In the genomic region with DNA sequence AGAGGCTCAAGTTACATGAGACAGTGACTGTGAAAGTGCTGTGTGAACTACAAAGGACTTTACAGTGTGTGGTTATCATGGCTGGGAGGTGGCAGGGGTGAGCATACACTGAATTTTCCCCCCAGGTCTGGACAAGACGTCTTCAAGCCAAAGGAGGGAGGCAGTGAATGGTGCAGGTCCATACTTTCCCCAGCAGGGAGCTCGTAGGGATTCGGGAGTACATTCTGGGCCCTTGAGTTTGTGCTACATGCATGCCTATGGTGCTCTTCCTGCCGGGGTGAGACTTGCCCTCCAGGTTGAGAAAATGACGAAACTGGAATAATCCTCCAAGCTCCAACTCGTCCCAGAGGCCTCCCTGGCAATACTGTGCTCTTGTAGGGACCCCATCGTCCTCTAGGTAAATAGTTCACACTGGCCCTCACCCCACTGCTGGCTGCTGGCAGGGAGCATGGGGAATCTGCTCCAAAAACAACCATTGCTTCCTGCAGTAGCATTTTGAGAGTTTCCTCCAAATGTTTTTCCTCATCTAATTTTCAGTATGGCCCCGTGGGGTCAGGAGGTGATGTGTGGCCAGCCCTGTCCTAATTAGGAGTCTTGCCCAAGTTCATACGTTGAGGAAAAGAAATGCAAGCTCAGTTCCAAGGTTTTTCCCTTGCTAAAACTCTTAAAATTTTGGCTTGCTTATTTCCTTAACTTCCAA, we compare ENCODE assay signal across 2 cellular contexts.
TF ChIP-seq lines count a peak whose summit lies in the region.

No MANE protein-coding gene starts in this region.

TF ChIP-seq in SK-N-SH, 30 proteins besides CTCF, POLR2A, EP300 and RAD21:
- TF ChIP-seq RCOR1 (IDR thresholded peaks at IDR 0.05; ENCODE audit: low read length) = no peak
- TF ChIP-seq SIN3A (IDR thresholded peaks at IDR 0.05; ENCODE audit: borderline replicate concordance, low read depth, low read length) = no peak
- TF ChIP-seq YY1 (IDR thresholded peaks at IDR 0.05; ENCODE audit: low read depth) = no peak
- TF ChIP-seq, protein P1, sequence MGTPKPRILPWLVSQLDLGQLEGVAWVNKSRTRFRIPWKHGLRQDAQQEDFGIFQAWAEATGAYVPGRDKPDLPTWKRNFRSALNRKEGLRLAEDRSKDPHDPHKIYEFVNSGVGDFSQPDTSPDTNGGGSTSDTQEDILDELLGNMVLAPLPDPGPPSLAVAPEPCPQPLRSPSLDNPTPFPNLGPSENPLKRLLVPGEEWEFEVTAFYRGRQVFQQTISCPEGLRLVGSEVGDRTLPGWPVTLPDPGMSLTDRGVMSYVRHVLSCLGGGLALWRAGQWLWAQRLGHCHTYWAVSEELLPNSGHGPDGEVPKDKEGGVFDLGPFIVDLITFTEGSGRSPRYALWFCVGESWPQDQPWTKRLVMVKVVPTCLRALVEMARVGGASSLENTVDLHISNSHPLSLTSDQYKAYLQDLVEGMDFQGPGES (IDR thresholded peaks at IDR 0.05; ENCODE audit: low read depth, low read length) = no peak
- TF ChIP-seq CHD2 (IDR thresholded peaks at IDR 0.05; ENCODE audit: low read length, partially characterized antibody) = no peak
- no peak for TF ChIP-seq GATA2 (CRISPR knock-in tag; IDR thresholded peaks at IDR 0.05)
- TF ChIP-seq, protein P2, sequence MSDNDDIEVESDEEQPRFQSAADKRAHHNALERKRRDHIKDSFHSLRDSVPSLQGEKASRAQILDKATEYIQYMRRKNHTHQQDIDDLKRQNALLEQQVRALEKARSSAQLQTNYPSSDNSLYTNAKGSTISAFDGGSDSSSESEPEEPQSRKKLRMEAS (IDR thresholded peaks at IDR 0.05; ENCODE audit: low read depth) = no peak
- TF ChIP-seq MEF2A (IDR thresholded peaks at IDR 0.05; ENCODE audit: borderline replicate concordance, low read depth) = no peak
- TF ChIP-seq TEAD4 (IDR thresholded peaks at IDR 0.05; ENCODE audit: borderline replicate concordance, insufficient read depth) = no peak
- TF ChIP-seq FOXM1 (IDR thresholded peaks at IDR 0.05; ENCODE audit: low read depth) = no peak
- TF ChIP-seq, protein P3, sequence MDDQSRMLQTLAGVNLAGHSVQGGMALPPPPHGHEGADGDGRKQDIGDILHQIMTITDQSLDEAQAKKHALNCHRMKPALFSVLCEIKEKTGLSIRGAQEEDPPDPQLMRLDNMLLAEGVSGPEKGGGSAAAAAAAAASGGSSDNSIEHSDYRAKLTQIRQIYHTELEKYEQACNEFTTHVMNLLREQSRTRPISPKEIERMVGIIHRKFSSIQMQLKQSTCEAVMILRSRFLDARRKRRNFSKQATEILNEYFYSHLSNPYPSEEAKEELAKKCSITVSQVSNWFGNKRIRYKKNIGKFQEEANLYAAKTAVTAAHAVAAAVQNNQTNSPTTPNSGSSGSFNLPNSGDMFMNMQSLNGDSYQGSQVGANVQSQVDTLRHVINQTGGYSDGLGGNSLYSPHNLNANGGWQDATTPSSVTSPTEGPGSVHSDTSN (IDR thresholded peaks at IDR 0.05) = no peak
- no peak for TF ChIP-seq USF1 (IDR thresholded peaks at IDR 0.05; ENCODE audit: borderline replicate concordance, low read depth)
- no peak for TF ChIP-seq ELF1 (IDR thresholded peaks at IDR 0.05)
- TF ChIP-seq JUND (IDR thresholded peaks at IDR 0.05) = no peak
- no peak for TF ChIP-seq SMC3 (IDR thresholded peaks at IDR 0.05; ENCODE audit: low read depth, low read length)
- TF ChIP-seq TAF1 (IDR thresholded peaks at IDR 0.05; ENCODE audit: borderline replicate concordance, low read depth, low read length) = no peak

TF ChIP-seq in SK-N-SH treated with all-trans-retinoic acid at 6 μM for 48 hours, 23 proteins besides CTCF, POLR2A, EP300 and RAD21:
- TF ChIP-seq, protein P4, sequence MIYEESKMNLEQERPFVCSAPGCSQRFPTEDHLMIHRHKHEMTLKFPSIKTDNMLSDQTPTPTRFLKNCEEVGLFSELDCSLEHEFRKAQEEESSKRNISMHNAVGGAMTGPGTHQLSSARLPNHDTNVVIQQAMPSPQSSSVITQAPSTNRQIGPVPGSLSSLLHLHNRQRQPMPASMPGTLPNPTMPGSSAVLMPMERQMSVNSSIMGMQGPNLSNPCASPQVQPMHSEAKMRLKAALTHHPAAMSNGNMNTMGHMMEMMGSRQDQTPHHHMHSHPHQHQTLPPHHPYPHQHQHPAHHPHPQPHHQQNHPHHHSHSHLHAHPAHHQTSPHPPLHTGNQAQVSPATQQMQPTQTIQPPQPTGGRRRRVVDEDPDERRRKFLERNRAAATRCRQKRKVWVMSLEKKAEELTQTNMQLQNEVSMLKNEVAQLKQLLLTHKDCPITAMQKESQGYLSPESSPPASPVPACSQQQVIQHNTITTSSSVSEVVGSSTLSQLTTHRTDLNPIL (CRISPR knock-in tag; IDR thresholded peaks at IDR 0.05; ENCODE audit: low read depth) = no peak
- TF ChIP-seq RARB (CRISPR knock-in tag; IDR thresholded peaks at IDR 0.05) (no peak), PATZ1 (CRISPR knock-in tag; IDR thresholded peaks at IDR 0.05; ENCODE audit: borderline replicate concordance) (no peak), ZNF8 (CRISPR knock-in tag; IDR thresholded peaks at IDR 0.05) (no peak), SNAI2 (CRISPR knock-in tag; IDR thresholded peaks at IDR 0.05) (no peak), GLIS3 (CRISPR knock-in tag; IDR thresholded peaks at IDR 0.05) (no peak), CSDC2 (CRISPR knock-in tag; IDR thresholded peaks at IDR 0.05) (no peak), PPARA (CRISPR knock-in tag; IDR thresholded peaks at IDR 0.05; ENCODE audit: borderline replicate concordance) (no peak), OSR1 (CRISPR knock-in tag; IDR thresholded peaks at IDR 0.05) (no peak), ISL1 (CRISPR knock-in tag; IDR thresholded peaks at IDR 0.05) (no peak), ARNTL (CRISPR knock-in tag; IDR thresholded peaks at IDR 0.05; ENCODE audit: borderline replicate concordance, low read depth) (no peak), TOX (CRISPR knock-in tag; IDR thresholded peaks at IDR 0.05; ENCODE audit: borderline replicate concordance) (no peak), ZFP3 (CRISPR knock-in tag; IDR thresholded peaks at IDR 0.05) (no peak), BACH2 (CRISPR knock-in tag; IDR thresholded peaks at IDR 0.05; ENCODE audit: borderline replicate concordance) (no peak)
